ENCODE assay signal across 30 cellular contexts in genomic region chr12:79901506-79901905, GRCh38.
"Had no signal": no experiment of that assay in that cellular context is flagged by ENCODE, and none has a peak within 500 bp of the region (broad histone marks: within the 10 kb centered on the region; RNA-seq: fewer than 3 reads in every experiment).

No MANE protein-coding gene starts in this region.

- H3K9me3 ChIP-seq: gastroesophageal sphincter, ovary, upper lobe of left lung, vagina had no signal

- H3K9me3 Mint-ChIP-seq: activated T-helper 17 cell treated with anti-CD3 and anti-CD28 coated beads, Interleukin-2, amount 50 U/mL, for 72 hours; effector memory CD8-positive, alpha-beta T cell; nephron; stimulated activated memory B cell treated with anti-CD40 and anti-IgM and Interleukin-4, amounts not matched to agents 10 μg/mL and 1 μg/mL and 100 μg/mL, for 72 hours; stimulated activated naive CD8-positive, alpha-beta T cell treated with anti-CD3 and anti-CD28 coated beads, Interleukin-15, amount 100 ng/mL, for 72 hours; T-cell; T-helper 2 cell treated with Interferon-gamma antibody and Interleukin-4, amounts not matched to agents 5 μg/mL and 100 μg/mL, for 36 hours had no signal

- H3K27me3 ChIP-seq: gastroesophageal sphincter, ovary, upper lobe of left lung, vagina had no signal

- ATAC-seq: activated T-helper 17 cell treated with anti-CD3 and anti-CD28 coated beads, Interleukin-2, amount 50 U/mL, for 72 hours; effector memory CD8-positive, alpha-beta T cell; gastroesophageal sphincter; left colon; sciatic nerve; stimulated activated memory B cell treated with anti-CD40 and anti-IgM and Interleukin-4, amounts not matched to agents 10 μg/mL and 1 μg/mL and 100 μg/mL, for 72 hours; stimulated activated naive CD8-positive, alpha-beta T cell treated with anti-CD3 and anti-CD28 coated beads, Interleukin-15, amount 100 ng/mL, for 72 hours; T-cell had no signal

- H3K36me3 ChIP-seq: gastroesophageal sphincter, ovary, upper lobe of left lung, vagina had no signal

- H3K27me3 Mint-ChIP-seq: activated T-helper 17 cell treated with anti-CD3 and anti-CD28 coated beads, Interleukin-2, amount 50 U/mL, for 72 hours; effector memory CD8-positive, alpha-beta T cell; progenitor cell of endocrine pancreas; stimulated activated memory B cell treated with anti-CD40 and anti-IgM and Interleukin-4, amounts not matched to agents 10 μg/mL and 1 μg/mL and 100 μg/mL, for 72 hours; stimulated activated naive CD8-positive, alpha-beta T cell treated with anti-CD3 and anti-CD28 coated beads, Interleukin-15, amount 100 ng/mL, for 72 hours; T-cell had no signal

- H3K27ac ChIP-seq: ovary, skin epidermis, vagina had no signal

- H3K4me3 Mint-ChIP-seq: activated T-helper 17 cell treated with anti-CD3 and anti-CD28 coated beads, Interleukin-2, amount 50 U/mL, for 72 hours; nephron; stimulated activated memory B cell treated with anti-CD40 and anti-IgM and Interleukin-4, amounts not matched to agents 10 μg/mL and 1 μg/mL and 100 μg/mL, for 72 hours; stimulated activated naive CD8-positive, alpha-beta T cell treated with anti-CD3 and anti-CD28 coated beads, Interleukin-15, amount 100 ng/mL, for 72 hours; T-cell; T-helper 2 cell treated with Interferon-gamma antibody and Interleukin-4, amounts not matched to agents 5 μg/mL and 100 μg/mL, for 36 hours had no signal

- H3K27ac Mint-ChIP-seq: activated T-helper 17 cell treated with anti-CD3 and anti-CD28 coated beads, Interleukin-2, amount 50 U/mL, for 72 hours; effector memory CD8-positive, alpha-beta T cell; nephron; progenitor cell of endocrine pancreas; stimulated activated memory B cell treated with anti-CD40 and anti-IgM and Interleukin-4, amounts not matched to agents 10 μg/mL and 1 μg/mL and 100 μg/mL, for 72 hours; T-cell; T-helper 2 cell treated with Interferon-gamma antibody and Interleukin-4, amounts not matched to agents 5 μg/mL and 100 μg/mL, for 36 hours had no signal

- H3K4me3 ChIP-seq: gastroesophageal sphincter, ovary, skin epidermis, upper lobe of left lung, vagina had no signal

- DNase-seq: activated CD4-positive, alpha-beta T cell treated with anti-CD3 and anti-CD28 coated beads for 4 hours; activated CD4-positive, alpha-beta T cell treated with anti-CD3 and anti-CD28 coated beads, Interleukin-2, amount 50 U/mL, for 4 hours; activated CD4-positive, CD25-positive, alpha-beta regulatory T cell; activated gamma-delta T cell treated with Interleukin-2 at 50 U/mL for 16 hours; activated naive CD4-positive, alpha-beta T cell treated with anti-CD3 and anti-CD28 coated beads, Interleukin-2, amount 50 U/mL, for 16 hours; cerebellar nuclear complex; cortex of kidney; effector memory CD8-positive, alpha-beta T cell; erythroblast; hippocampal formation; kidney; left colon; mesenchymal stem cell; ovary; retina; stimulated activated CD4-positive, alpha-beta T cell treated with anti-CD3 and anti-CD28 coated beads, Interleukin-12 subunit alpha, Interleukin-12 subunit beta, amount 100 ng/mL, for 4 hours; stimulated activated CD4-positive, alpha-beta T cell treated with anti-CD3 and anti-CD28 coated beads, Interleukin-4, amount 100 ng/mL, for 24 hours; stimulated activated naive CD8-positive, alpha-beta T cell treated with anti-CD3 and anti-CD28 coated beads, Interleukin-15, amount 100 ng/mL, for 72 hours; substantia nigra; T-cell; upper lobe of left lung had no signal
